Comparison of ENCODE assay signal across 8 cellular contexts in genomic region chr3:126083511-126083912, GRCh38. TPM values are rescaled to one million over a fixed set of nuclear protein-coding genes. Genes with fewer than 3 reads are reported as not detected.
DNase-seq lines count a peak whose midpoint lies in the region; TF ChIP-seq lines count a peak whose summit lies in the region.

No MANE protein-coding gene starts in this region.

- no peak for TF ChIP-seq POLR2A in suprapubic skin (IDR thresholded peaks at IDR 0.05)

- H3K27ac ChIP-seq in suprapubic skin, result peak overlapping the region; percentile 91

- 3% methylated on average over 15 of the region's 30 CpGs for WGBS in suprapubic skin

- TF ChIP-seq EP300 in suprapubic skin (IDR thresholded peaks at IDR 0.05), result no peak

- no peak for TF ChIP-seq CTCF in LNCaP clone FGC (IDR thresholded peaks at IDR 0.05; ENCODE audit: control insufficient read depth, extremely low read depth, insufficient read depth)
- TF ChIP-seq CTCF in suprapubic skin (IDR thresholded peaks at IDR 0.05), result no peak

- no peaks in the 10 kb centered on the region for H3K9me3 ChIP-seq in endocrine pancreas (ENCODE audit: control insufficient read depth, low read length)
- no peaks in the 10 kb centered on the region for H3K9me3 ChIP-seq in mononuclear cell (ENCODE audit: low read depth, low read length)
- no peaks in the 10 kb centered on the region for H3K9me3 ChIP-seq in suprapubic skin

- H3K27me3 ChIP-seq in H7 (ENCODE audit: control insufficient read depth, insufficient read depth, low read length), result no peaks in the 10 kb centered on the region
- no peaks in the 10 kb centered on the region for H3K27me3 ChIP-seq in endocrine pancreas (ENCODE audit: control insufficient read depth, insufficient read depth, low read length)
- no peaks in the 10 kb centered on the region for H3K27me3 ChIP-seq in mononuclear cell (ENCODE audit: insufficient read depth, low read length)
- no peaks in the 10 kb centered on the region for H3K27me3 ChIP-seq in suprapubic skin

- H3K4me3 ChIP-seq in H7 (ENCODE audit: insufficient read depth, low read depth, low read length) (peak overlapping the region; percentile 71), LNCaP clone FGC (ENCODE audit: low read depth, low read length) (peak overlapping the region; percentile 70), endocrine pancreas (ENCODE audit: control insufficient read depth, insufficient read depth, low read length) (peak overlapping the region; percentile 42), mononuclear cell (ENCODE audit: low read length) (peak overlapping the region; percentile 59), suprapubic skin (peak overlapping the region; percentile 68)

- H3K9ac ChIP-seq in endocrine pancreas (ENCODE audit: control insufficient read depth, insufficient read depth, low read length), result peak overlapping the region; percentile 66

- H3K4me1 ChIP-seq in endocrine pancreas (ENCODE audit: control insufficient read depth, insufficient read depth, low read length) (peaks cover 7% of the 10 kb centered on the region), mononuclear cell (ENCODE audit: insufficient read depth, low read length) (peaks cover 19% of the 10 kb centered on the region), suprapubic skin (peaks cover 30% of the 10 kb centered on the region)

- DNase-seq in NCI-H446 (lab: John Stamatoyannopoulos, UW) (peak; percentile 22 to 70), NCI-H446 treated with DMSO at 0.1 percent for 48 hours (lab: John Stamatoyannopoulos, UW) (no peak), H7 (peak; percentile 91), LNCaP clone FGC (ENCODE audit: low read depth) (no peak), suprapubic skin (ENCODE audit: low spot score in 2 of 2) (no peak)
- peak in 3 of 4 experiments; percentile 19 to 50 (median 45) for DNase-seq in activated CD4-positive, CD25-positive, alpha-beta regulatory T cell (lab: John Stamatoyannopoulos, UW)

- H3K36me3 ChIP-seq in H7 (replicated peaks; ENCODE audit: control insufficient read depth, insufficient read depth, low read length) (no peaks in the 10 kb centered on the region), endocrine pancreas (ENCODE audit: control insufficient read depth, insufficient read depth, low read length) (no peaks in the 10 kb centered on the region), suprapubic skin (no peaks in the 10 kb centered on the region)

RNA-seq across cellular contexts. Expression of gene SLC41A3, which starts 0.4 kb away (rescaled TPM):
- 30.8 and 32.7 TPM in 2 replicates for total RNA-seq in H7 (2014; rRNA removed; shearing (Covaris generic))
- 25.3 TPM for total RNA-seq in mononuclear cell
- 10 to 100 TPM; 32.3 to 51.3 (median 44.0) TPM for total RNA-seq in suprapubic skin

Comparison
In these comparisons a context has a peak if more than half of its experiments do, and no peak if none do; other contexts are left out.
1. DNase-seq: peak in NCI-H446 (2 of 2), H7 (single experiment) and activated CD4-positive, CD25-positive, alpha-beta regulatory T cell (3 of 4); none in NCI-H446 treated with DMSO at 0.1 percent for 48 hours (single experiment), LNCaP clone FGC (single experiment) and suprapubic skin (0 of 2).
2. Peak in every context shown above with its lines, with median percentiles within 50 percentile points of each other: H3K4me3 ChIP-seq.